In the genomic region with DNA sequence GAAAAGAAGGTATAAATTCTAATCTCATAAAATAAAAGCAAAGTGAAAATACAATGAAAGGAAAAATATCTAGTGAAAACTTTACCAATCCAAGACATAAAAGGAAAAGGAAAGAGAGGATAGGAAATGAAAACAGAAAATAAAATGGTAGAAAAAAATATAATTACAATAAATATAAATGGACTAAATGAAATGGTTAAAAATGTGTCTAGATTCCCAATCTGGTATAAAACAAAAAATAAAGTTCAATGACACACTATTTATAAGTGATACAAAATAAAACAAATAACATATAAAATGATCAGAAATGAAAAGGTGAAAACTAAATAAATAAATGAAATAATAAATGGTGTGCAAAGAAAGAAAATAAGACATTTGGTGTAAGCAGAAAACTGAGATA, we compare ENCODE assay signal across 38 cellular contexts.
"Had no signal": no experiment of that assay in that cellular context is flagged by ENCODE, and none has a peak within 500 bp of the region (broad histone marks: within the 10 kb centered on the region; RNA-seq: fewer than 3 reads in every experiment).

No MANE protein-coding gene starts in this region.

- H3K4me1 Mint-ChIP-seq: activated CD4-positive, alpha-beta memory T cell treated with anti-CD3 and anti-CD28 coated beads, Interleukin-2, amount 10 ng/mL, durations not matched to agents 7 days and 5 days; activated CD4-positive, alpha-beta T cell treated with anti-CD3 and anti-CD28 coated beads for 36 hours; activated CD4-positive, alpha-beta T cell treated with anti-CD3 and anti-CD28 coated beads, Interleukin-2, amount 10 ng/mL, durations not matched to agents 7 days and 5 days; activated CD8-positive, alpha-beta memory T cell treated with anti-CD3 and anti-CD28 coated beads, Interleukin-2, amount 10 ng/mL, durations not matched to agents 7 days and 5 days; activated naive CD8-positive, alpha-beta T cell treated with anti-CD3 and anti-CD28 coated beads for 36 hours; activated T-helper 17 cell treated with anti-CD3 and anti-CD28 coated beads, Interleukin-2, amount 50 U/mL, for 72 hours had no signal

- H3K9me3 ChIP-seq: adrenal gland, body of pancreas, breast epithelium had no signal

- H3K4me3 Mint-ChIP-seq: activated CD4-positive, alpha-beta memory T cell treated with anti-CD3 and anti-CD28 coated beads, Interleukin-2, amount 10 ng/mL, durations not matched to agents 7 days and 5 days; activated CD4-positive, alpha-beta T cell treated with anti-CD3 and anti-CD28 coated beads for 36 hours; activated CD4-positive, alpha-beta T cell treated with anti-CD3 and anti-CD28 coated beads, Interleukin-2, amount 10 ng/mL, durations not matched to agents 7 days and 5 days; activated CD8-positive, alpha-beta memory T cell treated with anti-CD3 and anti-CD28 coated beads, Interleukin-2, amount 10 ng/mL, durations not matched to agents 7 days and 5 days; activated CD8-positive, alpha-beta T cell treated with anti-CD3 and anti-CD28 coated beads, Interleukin-2, amount 10 ng/mL, durations not matched to agents 7 days and 5 days; activated naive CD4-positive, alpha-beta T cell treated with anti-CD3 and anti-CD28 coated beads for 36 hours; activated naive CD8-positive, alpha-beta T cell treated with anti-CD3 and anti-CD28 coated beads for 36 hours; activated T-cell treated with anti-CD3 and anti-CD28 coated beads, Interleukin-2, amount 50 U/mL, for 24 hours; activated T-cell treated with anti-CD3 and anti-CD28 coated beads, Interleukin-2, amount 50 U/mL, for 72 hours; activated T-helper 1 cell treated with anti-CD3 and anti-CD28 coated beads, Interleukin-12 subunit alpha, Interleukin-12 subunit beta, Interleukin-2, Interleukin-4 antibody, amounts not matched to agents 30 ng/mL and 10 ng/mL and 1 ng/mL, durations not matched to agents 14 hours and 24 hours and 36 hours; activated T-helper 17 cell treated with anti-CD3 and anti-CD28 coated beads, Interleukin-2, amount 50 U/mL, for 72 hours; T-helper 1 cell treated with Interleukin-12 subunit alpha and Interleukin-12 subunit beta and Interleukin-4 antibody, amounts not matched to agents 30 μg/mL and 1 μg/mL, for 36 hours; T-helper 2 cell treated with Interferon-gamma antibody and Interleukin-4, amounts not matched to agents 5 μg/mL and 100 μg/mL, for 36 hours; WTC11 had no signal

- H3K4me3 ChIP-seq: adrenal gland, body of pancreas, breast epithelium had no signal

- H3K27ac Mint-ChIP-seq: activated CD4-positive, alpha-beta memory T cell treated with anti-CD3 and anti-CD28 coated beads, Interleukin-2, amount 10 ng/mL, durations not matched to agents 7 days and 5 days; activated CD4-positive, alpha-beta T cell treated with anti-CD3 and anti-CD28 coated beads for 36 hours; activated CD4-positive, alpha-beta T cell treated with anti-CD3 and anti-CD28 coated beads, Interleukin-2, amount 10 ng/mL, durations not matched to agents 7 days and 5 days; activated CD8-positive, alpha-beta memory T cell treated with anti-CD3 and anti-CD28 coated beads, Interleukin-2, amount 10 ng/mL, durations not matched to agents 7 days and 5 days; activated CD8-positive, alpha-beta T cell treated with anti-CD3 and anti-CD28 coated beads, Interleukin-2, amount 10 ng/mL, durations not matched to agents 7 days and 5 days; activated naive CD4-positive, alpha-beta T cell treated with anti-CD3 and anti-CD28 coated beads for 36 hours; activated naive CD4-positive, alpha-beta T cell treated with anti-CD3 and anti-CD28 coated beads, Interleukin-2, amount 50 U/mL, for 72 hours; activated naive CD8-positive, alpha-beta T cell treated with anti-CD3 and anti-CD28 coated beads for 36 hours; activated T-cell treated with anti-CD3 and anti-CD28 coated beads, Interleukin-2, amount 50 U/mL, for 24 hours; activated T-cell treated with anti-CD3 and anti-CD28 coated beads, Interleukin-2, amount 50 U/mL, for 72 hours; activated T-helper 1 cell treated with anti-CD3 and anti-CD28 coated beads, Interleukin-12 subunit alpha, Interleukin-12 subunit beta, Interleukin-2, Interleukin-4 antibody, amounts not matched to agents 30 ng/mL and 10 ng/mL and 1 ng/mL, durations not matched to agents 14 hours and 24 hours and 36 hours; activated T-helper 17 cell treated with anti-CD3 and anti-CD28 coated beads, Interleukin-2, amount 50 U/mL, for 72 hours; T-helper 1 cell treated with Interleukin-12 subunit alpha and Interleukin-12 subunit beta and Interleukin-4 antibody, amounts not matched to agents 30 μg/mL and 1 μg/mL, for 36 hours; T-helper 2 cell treated with Interferon-gamma antibody and Interleukin-4, amounts not matched to agents 5 μg/mL and 100 μg/mL, for 36 hours; WTC11 had no signal

- H3K4me1 ChIP-seq: adrenal gland, body of pancreas, breast epithelium had no signal

- H3K27ac ChIP-seq: adrenal gland, body of pancreas, brain microvascular endothelial cell, breast epithelium, WERI-Rb-1 had no signal

- H3K27me3 ChIP-seq: adrenal gland, body of pancreas, brain microvascular endothelial cell, breast epithelium had no signal

- DNase-seq: activated CD4-positive, alpha-beta memory T cell treated with anti-CD3 and anti-CD28 coated beads, Interleukin-2, amount 10 ng/mL, durations not matched to agents 7 days and 5 days; activated CD4-positive, alpha-beta T cell treated with anti-CD3 and anti-CD28 coated beads for 1 hour; activated CD4-positive, alpha-beta T cell treated with anti-CD3 and anti-CD28 coated beads for 36 hours; activated CD4-positive, alpha-beta T cell treated with anti-CD3 and anti-CD28 coated beads for 48 hours; activated CD4-positive, alpha-beta T cell treated with anti-CD3 and anti-CD28 coated beads, Interleukin-2, amount 10 ng/mL, durations not matched to agents 7 days and 5 days; activated CD4-positive, alpha-beta T cell treated with anti-CD3 and anti-CD28 coated beads, Interleukin-2, amount 50 U/mL, for 48 hours; activated CD4-positive, CD25-positive, alpha-beta regulatory T cell; activated CD8-positive, alpha-beta memory T cell treated with anti-CD3 and anti-CD28 coated beads for 24 hours; activated CD8-positive, alpha-beta memory T cell treated with anti-CD3 and anti-CD28 coated beads, Interleukin-2, amount 10 ng/mL, durations not matched to agents 7 days and 5 days; activated CD8-positive, alpha-beta memory T cell treated with anti-CD3 and anti-CD28 coated beads, Interleukin-2, amount 50 U/mL, for 48 hours; activated CD8-positive, alpha-beta T cell treated with anti-CD3 and anti-CD28 coated beads, Interleukin-2, amount 10 ng/mL, durations not matched to agents 7 days and 5 days; activated effector memory CD4-positive, alpha-beta T cell treated with anti-CD3 and anti-CD28 coated beads, Interleukin-2, amount 50 U/mL, for 16 hours; activated gamma-delta T cell treated with Interleukin-2 at 50 U/mL for 16 hours; activated naive CD4-positive, alpha-beta T cell; activated naive CD4-positive, alpha-beta T cell treated with anti-CD3 and anti-CD28 coated beads for 36 hours; activated naive CD4-positive, alpha-beta T cell treated with anti-CD3 and anti-CD28 coated beads, Interleukin-2, amount 50 U/mL, for 16 hours; activated naive CD8-positive, alpha-beta T cell treated with anti-CD3 and anti-CD28 coated beads for 36 hours; activated T-cell treated with anti-CD3 and anti-CD28 coated beads, Interleukin-2, amount 50 U/mL, for 24 hours; activated T-cell treated with anti-CD3 and anti-CD28 coated beads, Interleukin-2, amount 50 U/mL, for 72 hours; adrenal gland; amniotic stem cell; aorta; body of pancreas; brain microvascular endothelial cell; central memory CD4-positive, alpha-beta T cell; T-helper 1 cell; T-helper 2 cell; T-helper 9 cell; WERI-Rb-1 had no signal

- H3K9me3 Mint-ChIP-seq: activated CD4-positive, alpha-beta T cell treated with anti-CD3 and anti-CD28 coated beads, Interleukin-2, amount 10 ng/mL, durations not matched to agents 7 days and 5 days; activated T-helper 1 cell treated with anti-CD3 and anti-CD28 coated beads, Interleukin-12 subunit alpha, Interleukin-12 subunit beta, Interleukin-2, Interleukin-4 antibody, amounts not matched to agents 30 ng/mL and 10 ng/mL and 1 ng/mL, durations not matched to agents 14 hours and 24 hours and 36 hours had no signal

- H3K36me3 Mint-ChIP-seq: activated CD8-positive, alpha-beta memory T cell treated with anti-CD3 and anti-CD28 coated beads, Interleukin-2, amount 10 ng/mL, durations not matched to agents 7 days and 5 days; activated naive CD8-positive, alpha-beta T cell treated with anti-CD3 and anti-CD28 coated beads for 36 hours had no signal

- H3K36me3 ChIP-seq: adrenal gland, brain microvascular endothelial cell, breast epithelium, WERI-Rb-1 had no signal

- ATAC-seq: activated CD4-positive, alpha-beta T cell treated with anti-CD3 and anti-CD28 coated beads for 36 hours; activated CD4-positive, CD25-positive, alpha-beta regulatory T cell treated with anti-CD3 and anti-CD28 coated beads, Interleukin-2, amount 50 U/mL, for 24 hours; activated CD8-positive, alpha-beta memory T cell treated with anti-CD3 and anti-CD28 coated beads, Interleukin-2, amount 10 ng/mL, durations not matched to agents 7 days and 5 days; activated CD8-positive, alpha-beta T cell treated with anti-CD3 and anti-CD28 coated beads, Interleukin-2, amount 10 ng/mL, durations not matched to agents 7 days and 5 days; activated naive CD4-positive, alpha-beta T cell treated with anti-CD3 and anti-CD28 coated beads, Interleukin-2, amount 50 U/mL, for 72 hours; activated T-cell treated with anti-CD3 and anti-CD28 coated beads, Interleukin-2, amount 50 U/mL, for 72 hours; activated T-helper 17 cell treated with anti-CD3 and anti-CD28 coated beads, Interleukin-2, amount 50 U/mL, for 72 hours; body of pancreas; WTC11 had no signal

- FAIRE-seq: astrocyte had no signal
